2 cellular contexts compared by ENCODE assay signal in the genomic region with DNA sequence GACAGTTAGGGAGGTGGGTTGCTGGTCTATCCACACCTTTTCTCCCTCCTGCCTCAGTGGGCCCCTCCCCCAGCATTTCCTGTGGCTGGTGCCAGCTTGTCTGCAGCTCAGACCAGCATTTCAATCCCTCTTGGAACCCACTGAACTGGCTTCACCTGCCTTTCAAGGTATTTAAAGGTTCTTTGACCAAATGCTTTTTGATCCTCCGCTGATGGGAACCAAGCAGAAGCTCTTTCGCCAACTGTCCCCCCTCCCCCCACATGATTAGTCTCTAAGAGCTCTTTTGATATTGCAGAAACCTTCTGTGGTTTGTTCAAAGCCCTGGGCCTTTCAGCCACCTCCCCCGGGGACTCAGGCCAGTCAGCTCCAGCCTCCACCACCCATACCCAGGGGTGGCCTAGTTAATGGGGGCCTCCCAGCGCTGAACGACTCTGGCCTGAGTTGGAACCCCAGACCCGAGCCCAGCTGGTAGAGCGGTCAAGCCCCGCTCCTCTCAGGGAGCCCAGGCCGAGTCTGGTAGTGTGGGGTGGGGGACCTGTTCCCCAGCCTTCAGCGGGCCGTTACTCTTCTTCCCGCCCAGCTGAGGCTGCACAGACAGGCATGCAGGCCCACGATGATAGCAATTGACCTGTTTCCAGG.
TF ChIP-seq lines count a peak whose summit lies in the region.

No MANE protein-coding gene starts in this region.

TF ChIP-seq in A549, 52 proteins besides CTCF, POLR2A, EP300 and RAD21 (continued from another document):
- TF ChIP-seq, protein P1, sequence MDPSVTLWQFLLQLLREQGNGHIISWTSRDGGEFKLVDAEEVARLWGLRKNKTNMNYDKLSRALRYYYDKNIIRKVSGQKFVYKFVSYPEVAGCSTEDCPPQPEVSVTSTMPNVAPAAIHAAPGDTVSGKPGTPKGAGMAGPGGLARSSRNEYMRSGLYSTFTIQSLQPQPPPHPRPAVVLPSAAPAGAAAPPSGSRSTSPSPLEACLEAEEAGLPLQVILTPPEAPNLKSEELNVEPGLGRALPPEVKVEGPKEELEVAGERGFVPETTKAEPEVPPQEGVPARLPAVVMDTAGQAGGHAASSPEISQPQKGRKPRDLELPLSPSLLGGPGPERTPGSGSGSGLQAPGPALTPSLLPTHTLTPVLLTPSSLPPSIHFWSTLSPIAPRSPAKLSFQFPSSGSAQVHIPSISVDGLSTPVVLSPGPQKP (IDR thresholded peaks at IDR 0.05; ENCODE audit: low read depth, low read length), result no peak
- TF ChIP-seq HOXB13 (CRISPR knock-in tag; IDR thresholded peaks at IDR 0.05; ENCODE audit: low read depth) (no peak), GATA3 (IDR thresholded peaks at IDR 0.05; ENCODE audit: borderline replicate concordance) (no peak), FOXS1 (CRISPR knock-in tag; IDR thresholded peaks at IDR 0.05) (no peak), BHLHE40 (IDR thresholded peaks at IDR 0.05; ENCODE audit: low read depth, low read length) (no peak), ZNF302 (CRISPR knock-in tag; IDR thresholded peaks at IDR 0.05) (no peak), RFX5 (IDR thresholded peaks at IDR 0.05) (no peak), RARB (CRISPR knock-in tag; IDR thresholded peaks at IDR 0.05) (no peak), SREBF2 (IDR thresholded peaks at IDR 0.05) (no peak), JUN (IDR thresholded peaks at IDR 0.05) (no peak), HEYL (CRISPR knock-in tag; IDR thresholded peaks at IDR 0.05) (no peak), TP53 (CRISPR knock-in tag; IDR thresholded peaks at IDR 0.05) (no peak), SMC3 (IDR thresholded peaks at IDR 0.05) (no peak), ZSCAN20 (CRISPR knock-in tag; IDR thresholded peaks at IDR 0.05) (no peak)
- TF ChIP-seq, protein P2, sequence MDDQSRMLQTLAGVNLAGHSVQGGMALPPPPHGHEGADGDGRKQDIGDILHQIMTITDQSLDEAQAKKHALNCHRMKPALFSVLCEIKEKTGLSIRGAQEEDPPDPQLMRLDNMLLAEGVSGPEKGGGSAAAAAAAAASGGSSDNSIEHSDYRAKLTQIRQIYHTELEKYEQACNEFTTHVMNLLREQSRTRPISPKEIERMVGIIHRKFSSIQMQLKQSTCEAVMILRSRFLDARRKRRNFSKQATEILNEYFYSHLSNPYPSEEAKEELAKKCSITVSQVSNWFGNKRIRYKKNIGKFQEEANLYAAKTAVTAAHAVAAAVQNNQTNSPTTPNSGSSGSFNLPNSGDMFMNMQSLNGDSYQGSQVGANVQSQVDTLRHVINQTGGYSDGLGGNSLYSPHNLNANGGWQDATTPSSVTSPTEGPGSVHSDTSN (IDR thresholded peaks at IDR 0.05), result no peak
- TF ChIP-seq, protein P3, sequence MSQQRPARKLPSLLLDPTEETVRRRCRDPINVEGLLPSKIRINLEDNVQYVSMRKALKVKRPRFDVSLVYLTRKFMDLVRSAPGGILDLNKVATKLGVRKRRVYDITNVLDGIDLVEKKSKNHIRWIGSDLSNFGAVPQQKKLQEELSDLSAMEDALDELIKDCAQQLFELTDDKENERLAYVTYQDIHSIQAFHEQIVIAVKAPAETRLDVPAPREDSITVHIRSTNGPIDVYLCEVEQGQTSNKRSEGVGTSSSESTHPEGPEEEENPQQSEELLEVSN (IDR thresholded peaks at IDR 0.05; ENCODE audit: borderline replicate concordance, low read depth), result no peak
- TF ChIP-seq, protein P4, sequence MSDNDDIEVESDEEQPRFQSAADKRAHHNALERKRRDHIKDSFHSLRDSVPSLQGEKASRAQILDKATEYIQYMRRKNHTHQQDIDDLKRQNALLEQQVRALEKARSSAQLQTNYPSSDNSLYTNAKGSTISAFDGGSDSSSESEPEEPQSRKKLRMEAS (IDR thresholded peaks at IDR 0.05), result no peak

TF ChIP-seq in GM23338, 12 proteins besides CTCF, POLR2A, EP300 and RAD21 (continued from another document):
- TF ChIP-seq, protein P5, sequence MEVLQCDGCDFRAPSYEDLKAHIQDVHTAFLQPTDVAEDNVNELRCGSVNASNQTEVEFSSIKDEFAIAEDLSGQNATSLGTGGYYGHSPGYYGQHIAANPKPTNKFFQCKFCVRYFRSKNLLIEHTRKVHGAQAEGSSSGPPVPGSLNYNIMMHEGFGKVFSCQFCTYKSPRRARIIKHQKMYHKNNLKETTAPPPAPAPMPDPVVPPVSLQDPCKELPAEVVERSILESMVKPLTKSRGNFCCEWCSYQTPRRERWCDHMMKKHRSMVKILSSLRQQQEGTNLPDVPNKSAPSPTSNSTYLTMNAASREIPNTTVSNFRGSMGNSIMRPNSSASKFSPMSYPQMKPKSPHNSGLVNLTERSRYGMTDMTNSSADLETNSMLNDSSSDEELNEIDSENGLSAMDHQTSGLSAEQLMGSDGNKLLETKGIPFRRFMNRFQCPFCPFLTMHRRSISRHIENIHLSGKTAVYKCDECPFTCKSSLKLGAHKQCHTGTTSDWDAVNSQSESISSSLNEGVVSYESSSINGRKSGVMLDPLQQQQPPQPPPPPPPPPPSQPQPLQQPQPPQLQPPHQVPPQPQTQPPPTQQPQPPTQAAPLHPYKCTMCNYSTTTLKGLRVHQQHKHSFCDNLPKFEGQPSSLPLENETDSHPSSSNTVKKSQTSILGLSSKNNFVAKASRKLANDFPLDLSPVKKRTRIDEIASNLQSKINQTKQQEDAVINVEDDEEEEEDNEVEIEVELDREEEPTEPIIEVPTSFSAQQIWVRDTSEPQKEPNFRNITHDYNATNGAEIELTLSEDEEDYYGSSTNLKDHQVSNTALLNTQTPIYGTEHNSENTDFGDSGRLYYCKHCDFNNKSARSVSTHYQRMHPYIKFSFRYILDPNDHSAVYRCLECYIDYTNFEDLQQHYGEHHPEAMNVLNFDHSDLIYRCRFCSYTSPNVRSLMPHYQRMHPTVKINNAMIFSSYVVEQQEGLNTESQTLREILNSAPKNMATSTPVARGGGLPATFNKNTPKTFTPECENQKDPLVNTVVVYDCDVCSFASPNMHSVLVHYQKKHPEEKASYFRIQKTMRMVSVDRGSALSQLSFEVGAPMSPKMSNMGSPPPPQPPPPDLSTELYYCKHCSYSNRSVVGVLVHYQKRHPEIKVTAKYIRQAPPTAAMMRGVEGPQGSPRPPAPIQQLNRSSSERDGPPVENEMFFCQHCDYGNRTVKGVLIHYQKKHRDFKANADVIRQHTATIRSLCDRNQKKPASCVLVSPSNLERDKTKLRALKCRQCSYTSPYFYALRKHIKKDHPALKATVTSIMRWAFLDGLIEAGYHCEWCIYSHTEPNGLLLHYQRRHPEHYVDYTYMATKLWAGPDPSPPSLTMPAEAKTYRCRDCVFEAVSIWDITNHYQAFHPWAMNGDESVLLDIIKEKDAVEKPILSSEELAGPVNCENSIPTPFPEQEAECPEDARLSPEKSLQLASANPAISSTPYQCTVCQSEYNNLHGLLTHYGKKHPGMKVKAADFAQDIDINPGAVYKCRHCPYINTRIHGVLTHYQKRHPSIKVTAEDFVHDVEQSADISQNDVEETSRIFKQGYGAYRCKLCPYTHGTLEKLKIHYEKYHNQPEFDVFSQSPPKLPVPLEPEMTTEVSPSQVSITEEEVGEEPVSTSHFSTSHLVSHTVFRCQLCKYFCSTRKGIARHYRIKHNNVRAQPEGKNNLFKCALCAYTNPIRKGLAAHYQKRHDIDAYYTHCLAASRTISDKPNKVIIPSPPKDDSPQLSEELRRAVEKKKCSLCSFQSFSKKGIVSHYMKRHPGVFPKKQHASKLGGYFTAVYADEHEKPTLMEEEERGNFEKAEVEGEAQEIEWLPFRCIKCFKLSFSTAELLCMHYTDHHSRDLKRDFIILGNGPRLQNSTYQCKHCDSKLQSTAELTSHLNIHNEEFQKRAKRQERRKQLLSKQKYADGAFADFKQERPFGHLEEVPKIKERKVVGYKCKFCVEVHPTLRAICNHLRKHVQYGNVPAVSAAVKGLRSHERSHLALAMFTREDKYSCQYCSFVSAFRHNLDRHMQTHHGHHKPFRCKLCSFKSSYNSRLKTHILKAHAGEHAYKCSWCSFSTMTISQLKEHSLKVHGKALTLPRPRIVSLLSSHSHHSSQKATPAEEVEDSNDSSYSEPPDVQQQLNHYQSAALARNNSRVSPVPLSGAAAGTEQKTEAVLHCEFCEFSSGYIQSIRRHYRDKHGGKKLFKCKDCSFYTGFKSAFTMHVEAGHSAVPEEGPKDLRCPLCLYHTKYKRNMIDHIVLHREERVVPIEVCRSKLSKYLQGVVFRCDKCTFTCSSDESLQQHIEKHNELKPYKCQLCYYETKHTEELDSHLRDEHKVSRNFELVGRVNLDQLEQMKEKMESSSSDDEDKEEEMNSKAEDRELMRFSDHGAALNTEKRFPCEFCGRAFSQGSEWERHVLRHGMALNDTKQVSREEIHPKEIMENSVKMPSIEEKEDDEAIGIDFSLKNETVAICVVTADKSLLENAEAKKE (CRISPR knock-in tag; IDR thresholded peaks at IDR 0.05), result no peak
